ENCODE assay signal across 25 cellular contexts in the genomic region with DNA sequence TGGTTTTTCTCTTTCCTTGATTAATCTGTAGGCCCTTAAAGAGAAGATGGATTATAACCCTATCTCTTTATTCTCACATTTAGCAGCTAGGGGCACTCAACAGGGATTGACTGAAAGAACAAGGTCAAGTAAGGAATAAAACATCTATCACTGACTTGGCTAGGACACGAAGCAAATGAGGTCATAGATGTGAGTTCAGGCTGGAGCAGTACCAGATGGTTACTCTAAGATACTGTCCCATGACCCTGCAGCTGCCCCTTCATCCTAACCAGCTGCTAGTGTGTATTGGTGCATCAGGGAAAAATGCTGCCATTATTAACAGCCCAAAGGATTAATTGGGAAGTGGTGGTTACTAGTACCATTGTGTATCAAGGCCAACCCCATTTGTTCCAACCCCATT.
"Had no signal": no experiment of that assay in that cellular context is flagged by ENCODE, and none has a peak within 500 bp of the region (broad histone marks: within the 10 kb centered on the region; RNA-seq: fewer than 3 reads in every experiment).

No MANE protein-coding gene starts in this region.

- H3K27me3 ChIP-seq: esophagus muscularis mucosa, neutrophil, sigmoid colon, stomach, thyroid gland, upper lobe of left lung, vagina had no signal

- H2AFZ ChIP-seq: hepatocyte had no signal

- H3K27ac ChIP-seq: esophagus muscularis mucosa, hepatocyte, neutrophil, sigmoid colon, stomach, thyroid gland, upper lobe of left lung, vagina had no signal

- FAIRE-seq: frontal cortex had no signal

- H3K4me3 ChIP-seq: esophagus muscularis mucosa, hepatocyte, sigmoid colon, smooth muscle cell, stomach, thyroid gland, upper lobe of left lung, vagina had no signal

- H3K36me3 ChIP-seq: esophagus muscularis mucosa, neutrophil, sigmoid colon, stomach, thyroid gland, upper lobe of left lung, vagina had no signal

- H3K9me3 ChIP-seq: esophagus muscularis mucosa, neutrophil, sigmoid colon, stomach, thyroid gland, upper lobe of left lung, vagina had no signal

- DNase-seq: activated CD4-positive, alpha-beta T cell treated with anti-CD3 and anti-CD28 coated beads for 36 hours; activated CD4-positive, CD25-positive, alpha-beta regulatory T cell; activated CD8-positive, alpha-beta memory T cell treated with anti-CD3 and anti-CD28 coated beads, Interleukin-2, amount 10 ng/mL, durations not matched to agents 7 days and 5 days; activated CD8-positive, alpha-beta T cell treated with anti-CD3 and anti-CD28 coated beads, Interleukin-2, amount 10 ng/mL, durations not matched to agents 7 days and 5 days; activated naive CD8-positive, alpha-beta T cell treated with anti-CD3 and anti-CD28 coated beads, Interleukin-2, amount 50 U/mL, for 24 hours; activated T-cell treated with anti-CD3 and anti-CD28 coated beads, Interleukin-2, amount 50 U/mL, for 48 hours; amygdala; endodermal cell; islet precursor cell; naive B cell; nephron progenitor cell; sigmoid colon; stimulated activated CD4-positive, alpha-beta T cell treated with anti-CD3 and anti-CD28 coated beads, Interleukin-1b, Interleukin-23, amount 100 ng/mL, for 48 hours; stimulated activated CD4-positive, alpha-beta T cell treated with anti-CD3 and anti-CD28 coated beads, Interleukin-4, amount 100 ng/mL, for 4 hours; stimulated activated CD8-positive, alpha-beta memory T cell treated with anti-CD3 and anti-CD28 coated beads, Interleukin-4, amount 100 ng/mL, for 48 hours; stimulated activated naive B cell treated with anti-CD40 and anti-IgM and Interleukin-4, amounts not matched to agents 10 μg/mL and 1 μg/mL and 100 μg/mL, for 72 hours; stomach; thyroid gland; upper lobe of left lung had no signal

- ATAC-seq: activated CD4-positive, alpha-beta T cell treated with anti-CD3 and anti-CD28 coated beads for 36 hours; activated CD8-positive, alpha-beta memory T cell treated with anti-CD3 and anti-CD28 coated beads, Interleukin-2, amount 10 ng/mL, durations not matched to agents 7 days and 5 days; activated CD8-positive, alpha-beta T cell treated with anti-CD3 and anti-CD28 coated beads, Interleukin-2, amount 10 ng/mL, durations not matched to agents 7 days and 5 days; activated naive CD8-positive, alpha-beta T cell treated with anti-CD3 and anti-CD28 coated beads, Interleukin-2, amount 50 U/mL, for 24 hours; stimulated activated naive B cell treated with anti-CD40 and anti-IgM and Interleukin-4, amounts not matched to agents 10 μg/mL and 1 μg/mL and 100 μg/mL, for 72 hours had no signal

- H3K4me1 ChIP-seq: esophagus muscularis mucosa, sigmoid colon, stomach, thyroid gland, upper lobe of left lung, vagina had no signal

- H3K79me2 ChIP-seq: hepatocyte had no signal

- H3K4me2 ChIP-seq: hepatocyte, smooth muscle cell had no signal
